27 cellular contexts compared by ENCODE assay signal in the genomic region with DNA sequence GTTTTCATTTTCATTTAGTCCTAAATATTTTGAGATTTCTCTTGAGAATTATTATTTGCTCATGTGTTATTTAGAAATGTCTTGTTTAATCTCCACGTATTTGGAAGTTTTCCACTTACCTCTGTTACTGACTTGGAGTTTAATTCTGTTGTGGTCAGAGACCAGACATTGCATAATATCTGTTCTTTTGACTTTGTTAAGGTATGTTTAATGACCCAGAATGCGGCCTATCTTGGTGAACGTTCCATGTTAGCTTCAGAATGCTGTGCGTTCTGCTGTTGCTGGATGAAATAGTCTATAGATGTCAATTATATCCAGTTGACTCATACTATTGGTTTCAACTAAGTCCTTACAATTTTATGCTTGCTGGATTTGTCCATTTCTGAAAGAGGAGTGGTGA.
"Had no signal": no experiment of that assay in that cellular context is flagged by ENCODE, and none has a peak within 500 bp of the region (broad histone marks: within the 10 kb centered on the region; RNA-seq: fewer than 3 reads in every experiment).

No MANE protein-coding gene starts in this region.

- H3K4me3 ChIP-seq: colonic mucosa, esophagus muscularis mucosa, gastroesophageal sphincter, heart left ventricle, hepatocyte, left lung, lower lobe of right lung, mucosa of descending colon had no signal

- H3K36me3 Mint-ChIP-seq: immature natural killer cell, mesothelial cell of epicardium, naive B cell had no signal

- H3K9me3 Mint-ChIP-seq: effector memory CD8-positive, alpha-beta T cell had no signal

- H3K4me1 Mint-ChIP-seq: endodermal cell, immature natural killer cell, mesothelial cell of epicardium, naive B cell had no signal

- H3K9me3 ChIP-seq: colonic mucosa, gastroesophageal sphincter, lower lobe of right lung, mucosa of descending colon had no signal

- H3K27me3 ChIP-seq: colonic mucosa, esophagus muscularis mucosa, foreskin keratinocyte, gastroesophageal sphincter, heart left ventricle, hepatocyte, left lung had no signal

- H3K4me1 ChIP-seq: colonic mucosa, esophagus muscularis mucosa, gastroesophageal sphincter, heart left ventricle, left lung, lower lobe of right lung had no signal

- FAIRE-seq: endometrium, frontal cortex had no signal

- H3K79me2 ChIP-seq: hepatocyte had no signal

- H3K27ac Mint-ChIP-seq: dendritic cell treated with granulocyte-macrophage colony-stimulating factor and Interleukin-4, amounts not matched to agents 40 ng/mL and 50 ng/mL, for 4 days; effector memory CD8-positive, alpha-beta T cell; endodermal cell; immature natural killer cell; mesothelial cell of epicardium; naive B cell had no signal

- H3K36me3 ChIP-seq: colonic mucosa, esophagus muscularis mucosa, gastroesophageal sphincter, heart left ventricle, left lung, lower lobe of right lung had no signal

- DNase-seq: colonic mucosa; cortex of kidney; effector CD8-positive, alpha-beta T cell; effector memory CD8-positive, alpha-beta T cell; endodermal cell; foreskin keratinocyte; heart left ventricle; hypothalamus; immature natural killer cell; islet precursor cell; kidney; kidney glomerular epithelial cell; left colon; left lung; left ventricle myocardium superior; lower lobe of right lung; mesenchymal stem cell; mucosa of descending colon; naive B cell had no signal

- H3K4me2 ChIP-seq: hepatocyte had no signal

- H2AFZ ChIP-seq: hepatocyte had no signal

- ATAC-seq: effector memory CD8-positive, alpha-beta T cell; foreskin keratinocyte; gastroesophageal sphincter; heart left ventricle; left colon; left lung; left ventricle myocardium superior; lower lobe of right lung; mucosa of descending colon had no signal

- H3K4me3 Mint-ChIP-seq: dendritic cell treated with granulocyte-macrophage colony-stimulating factor and Interleukin-4, amounts not matched to agents 40 ng/mL and 50 ng/mL, for 4 days; effector memory CD8-positive, alpha-beta T cell; endodermal cell; immature natural killer cell; mesothelial cell of epicardium; naive B cell had no signal

- H3K27me3 Mint-ChIP-seq: dendritic cell treated with granulocyte-macrophage colony-stimulating factor and Interleukin-4, amounts not matched to agents 40 ng/mL and 50 ng/mL, for 4 days; effector memory CD8-positive, alpha-beta T cell had no signal

- H3K27ac ChIP-seq: colonic mucosa, epithelial cell of prostate, esophagus muscularis mucosa, foreskin keratinocyte, gastroesophageal sphincter, heart left ventricle, hepatocyte, left lung, lower lobe of right lung had no signal
